In the genomic region with DNA sequence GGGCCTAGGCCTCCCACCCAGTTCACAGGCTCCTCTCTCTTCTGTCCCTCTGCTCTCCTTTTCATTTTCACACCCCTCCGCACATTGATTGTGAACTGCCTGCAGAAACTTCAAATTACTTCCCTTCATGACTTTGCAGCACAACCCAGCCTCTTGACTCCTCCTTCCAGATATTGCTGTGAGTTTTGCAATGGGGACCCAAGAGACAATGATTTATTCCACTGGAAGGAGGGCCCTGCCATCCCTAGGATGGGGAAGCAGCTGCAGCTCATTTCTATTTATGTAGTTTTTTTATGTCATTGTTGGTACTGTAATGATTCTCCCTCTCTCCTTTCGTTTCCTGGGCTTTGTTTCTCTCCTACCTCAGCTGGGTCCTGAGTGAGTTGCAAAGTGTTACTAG, we compare ENCODE assay signal across 13 cellular contexts.
DNase-seq lines count a peak whose midpoint lies in the region; ATAC-seq and TF ChIP-seq lines count a peak whose summit lies in the region.
"Had no signal": no experiment of that assay in that cellular context is flagged by ENCODE, and none has a peak within 500 bp of the region (broad histone marks: within the 10 kb centered on the region; RNA-seq: fewer than 3 reads in every experiment).

No MANE protein-coding gene starts in this region.

- peaks cover 5% of the 10 kb centered on the region for H3K9me3 Mint-ChIP-seq in neural crest cell

- no peak for DNase-seq in left ventricle myocardium superior
- no peak for DNase-seq in cardiac septum (ENCODE audit: low spot score)
- peak; percentile 89 to 93 for DNase-seq in NOMO-1 (lab: John Stamatoyannopoulos, UW; ENCODE audit: unreplicated experiment in 2 of 2)
- no peak for DNase-seq in neural crest cell (ENCODE audit: low read depth, low spot score)
- no peak for DNase-seq in stimulated activated CD4-positive, alpha-beta T cell treated with anti-CD3 and anti-CD28 coated beads, Interleukin-2, amount 100 ng/mL, for 48 hours
- no peak for DNase-seq in NCI-H510A (lab: John Stamatoyannopoulos, UW)
- DNase-seq: BE2C; CD4-positive, alpha-beta memory T cell; DMS79; GM23248; H7 had no signal

- no peak overlapping the region for H3K4me3 Mint-ChIP-seq in neural crest cell
- H3K4me3 Mint-ChIP-seq: CD4-positive, alpha-beta memory T cell had no signal

- H3K27ac Mint-ChIP-seq in neural crest cell (ENCODE audit: unreplicated experiment), result peak overlapping the region; percentile 28
- H3K27ac Mint-ChIP-seq: CD4-positive, alpha-beta memory T cell had no signal

- TF ChIP-seq CTCF in neural crest cell (conservative IDR thresholded peaks at IDR 0.05), result no peak

- H3K4me1 Mint-ChIP-seq in neural crest cell, result peaks cover 9% of the 10 kb centered on the region
- H3K4me1 Mint-ChIP-seq: CD4-positive, alpha-beta memory T cell had no signal

- ATAC-seq in left ventricle myocardium superior, result peak; percentile 62
- ATAC-seq: A549, GM12878 had no signal

- H3K27me3 Mint-ChIP-seq in neural crest cell (ENCODE audit: low read depth), result peaks cover 4% of the 10 kb centered on the region
- H3K27me3 Mint-ChIP-seq: CD4-positive, alpha-beta memory T cell had no signal

- intact Hi-C loops in left ventricle myocardium superior (cut with micrococcal nuclease) (no loop called here), cardiac septum (cut with DNase I) (no loop called here)

- no peaks in the 10 kb centered on the region for H3K36me3 Mint-ChIP-seq in neural crest cell (ENCODE audit: low read depth)
- H3K36me3 Mint-ChIP-seq: CD4-positive, alpha-beta memory T cell had no signal

Comparison
In these comparisons a context has a peak if more than half of its experiments do, and no peak if none do; other contexts are left out.
1. DNase-seq: peak in NOMO-1 (2 of 2); none in left ventricle myocardium superior (single experiment), cardiac septum (single experiment), neural crest cell (single experiment), stimulated activated CD4-positive, alpha-beta T cell treated with anti-CD3 and anti-CD28 coated beads, Interleukin-2, amount 100 ng/mL, for 48 hours (0 of 2) and NCI-H510A (single experiment).